ENCODE assay signal across 8 cellular contexts in the genomic region with DNA sequence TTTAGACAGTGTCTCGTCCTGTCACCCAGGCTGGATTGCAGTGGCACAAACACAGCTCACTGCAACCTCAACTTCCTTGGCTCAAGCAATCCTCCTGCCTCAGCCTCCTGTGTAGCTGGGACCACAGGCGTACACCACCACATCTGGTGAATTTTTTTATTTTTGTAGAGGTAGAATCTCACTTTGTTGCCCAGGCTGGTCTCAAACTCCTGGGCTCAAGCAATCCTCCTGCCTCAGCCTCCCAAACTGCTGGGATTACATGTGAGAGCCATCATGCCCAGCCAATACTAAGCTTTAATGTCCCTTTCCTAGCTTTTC. TPM values are rescaled to one million over a fixed set of nuclear protein-coding genes. Genes with fewer than 3 reads are reported as not detected.
A peak's percentile ranks its signal among the peaks of the same experiment; 100 is the strongest.
DNase-seq lines count a peak whose midpoint lies in the region; ATAC-seq, FAIRE-seq and TF ChIP-seq lines count a peak whose summit lies in the region.
"Not testable (repeated sequence)": the region's sequence is repeated elsewhere in the genome, so short reads cannot be mapped to it uniquely, and the experiment has no call there.

No MANE protein-coding gene starts in this region.

- H3K79me2 ChIP-seq in GM12878 (ENCODE audit: control insufficient read depth, insufficient read depth, low read length) = peaks cover 84% of the 10 kb centered on the region

- TF ChIP-seq RAD21 in GM12878 (IDR thresholded peaks at IDR 0.05; ENCODE audit: insufficient read depth, low read depth, low read length) = not testable (repeated sequence)

- peak overlapping the region; percentile 87 to 96 (median 88) for H3K4me3 Mint-ChIP-seq in CD4-positive, CD25-positive, alpha-beta regulatory T cell
- H3K4me3 Mint-ChIP-seq in T-cell (peak overlapping the region; percentile 62 to 73 (median 72)), nephron progenitor cell (peak overlapping the region; percentile 29)
- peak overlapping the region; percentile 52 for H3K4me3 Mint-ChIP-seq in activated T-cell treated with anti-CD3 and anti-CD28 coated beads, Interleukin-2, amount 50 U/mL, for 24 hours

- TF ChIP-seq POLR2A in GM12878 (IDR thresholded peaks at IDR 0.05; ENCODE audit: low read depth, low read length); stomach (IDR thresholded peaks at IDR 0.05): not testable (repeated sequence)

- not testable (repeated sequence) for H2AFZ ChIP-seq in GM12878 (ENCODE audit: control insufficient read depth, low read depth, low read length)

- WGBS in GM12878 (ENCODE audit: insufficient coverage, insufficient replicate concordance, low lambda C conversion rate, missing lambda C conversion rate) = 0% methylated on average over 2 of the region's 2 CpGs
- 49 to 77% (median 56%) methylated on average over 2 of the region's 2 CpGs for WGBS in stomach, 5 donors

- not testable (repeated sequence) for TF ChIP-seq CTCF in GM12878 (IDR thresholded peaks at IDR 0.05 in 2 of 3, conservative IDR thresholded peaks at IDR 0.05 in 1 of 3; ENCODE audit: control insufficient read depth in 2 of 3, extremely low read depth in 1 of 3, insufficient read depth in 1 of 3, low read depth in 3 of 3, low read length in 3 of 3); right atrium auricular region (IDR thresholded peaks at IDR 0.05); nephron progenitor cell (IDR thresholded peaks at IDR 0.05); stomach (IDR thresholded peaks at IDR 0.05)

- H3K9ac ChIP-seq in GM12878 (ENCODE audit: control insufficient read depth, insufficient read depth, low read length) = peak overlapping the region; percentile 8; the same call in 1 of the 2 replicates

- POLR2A ChIA-PET in T-cell (lab: Charles Lee) (interaction anchor here (0.6 to 1.5 kb wide), 8 partner anchors 10 to 446 kb away, joined by 3 to 13 read pairs (median 5); no protein-coding TSS in a partner anchor), GM12878 (lab: Charles Lee) (interaction anchor here (0.6 to 3.7 kb wide), 17 partner anchors 11 to 133 kb away, joined by 3 to 15 read pairs (median 5); no protein-coding TSS in a partner anchor)

- CTCF ChIA-PET in T-cell (lab: Charles Lee) = interaction anchor here in 1 of 2 donors (0.6 to 1.7 kb wide), 8 partner anchors 7 to 510 kb away, joined by 3 to 5 read pairs (median 3); no protein-coding TSS in a partner anchor
- CTCF ChIA-PET in GM12878 (lab: Yijun Ruan, JAX) = interaction anchor here (0.6 to 3.6 kb wide), 22 partner anchors 10 to 177 kb away, joined by 3 to 22 read pairs (median 7); partner anchors contain the start of gene SLC9A8

- SMC1A ChIA-PET in GM12878 (lab: Charles Lee; ENCODE audit: uncharacterized antibody, unreplicated experiment) = interaction anchor here (0.7 to 8.3 kb wide), 31 partner anchors 10 to 177 kb away, joined by 3 to 110 read pairs (median 8); no protein-coding TSS in a partner anchor

- H3K27ac ChIP-seq in CD4-positive, CD25-positive, alpha-beta regulatory T cell (ENCODE audit: insufficient read depth, low read length, poor library complexity, severe bottlenecking) = not testable (repeated sequence)
- H3K27ac ChIP-seq in GM12878 (ENCODE audit: control insufficient read depth, insufficient read depth) (peak overlapping the region; percentile 86), right atrium auricular region (peak overlapping the region; percentile 10 to 28), stomach (peak overlapping the region; percentile 0 to 63 (median 52))

- H3K36me3 ChIP-seq in CD4-positive, CD25-positive, alpha-beta regulatory T cell (ENCODE audit: control insufficient read depth, insufficient read depth, low read length); GM12878 (ENCODE audit: control insufficient read depth in 2 of 2, insufficient read depth in 2 of 2, low read length in 1 of 2); right atrium auricular region; stomach: not testable (repeated sequence)

- H3K27me3 Mint-ChIP-seq in CD4-positive, CD25-positive, alpha-beta regulatory T cell; T-cell; activated T-cell treated with anti-CD3 and anti-CD28 coated beads, Interleukin-2, amount 50 U/mL, for 24 hours; nephron progenitor cell (ENCODE audit: low read depth, poor library complexity): not testable (repeated sequence)

- H3K4me1 Mint-ChIP-seq in CD4-positive, CD25-positive, alpha-beta regulatory T cell = peaks cover 36 to 82% (median 49%) of the 10 kb centered on the region in 4 donors
- H3K4me1 Mint-ChIP-seq in T-cell (peaks cover 45 to 72% (median 46%) of the 10 kb centered on the region in 3 donors), nephron progenitor cell (peaks cover 71% of the 10 kb centered on the region)
- peaks cover 64% of the 10 kb centered on the region for H3K4me1 Mint-ChIP-seq in activated T-cell treated with anti-CD3 and anti-CD28 coated beads, Interleukin-2, amount 50 U/mL, for 24 hours (ENCODE audit: low read depth)

- in situ Hi-C loops in GM12878 (cut with MboI) = not testable (repeated sequence)

- RAD21 ChIA-PET in GM12878 (lab: Charles Lee; ENCODE audit: unreplicated experiment) = interaction anchor here (1.0 to 6.6 kb wide), 24 partner anchors 9 to 177 kb away, joined by 3 to 53 read pairs (median 10); partner anchors contain the start of gene SLC9A8

- not testable (repeated sequence) for BruUV-seq in GM12878 (replicated peaks; lab: Mats Ljungman, UMichigan)

- DNase-seq in CD4-positive, CD25-positive, alpha-beta regulatory T cell; T-cell; activated T-cell treated with anti-CD3 and anti-CD28 coated beads, Interleukin-2, amount 50 U/mL, for 24 hours; GM12878 (ENCODE audit: low read depth, low spot score); right atrium auricular region (ENCODE audit: low spot score); nephron progenitor cell; stomach: not testable (repeated sequence)

- H3K4me3 ChIP-seq in CD4-positive, CD25-positive, alpha-beta regulatory T cell (ENCODE audit: low read depth, low read length) = peak overlapping the region; percentile 96
- H3K4me3 ChIP-seq in GM12878 = peak overlapping the region; percentile 59
- not testable (repeated sequence) for H3K4me3 ChIP-seq in right atrium auricular region
- peak overlapping the region in 1 of 4 donors; percentile 25 for H3K4me3 ChIP-seq in stomach

- H4K20me1 ChIP-seq in GM12878 (ENCODE audit: control insufficient read depth, insufficient read depth) = not testable (repeated sequence)

- not testable (repeated sequence) for ATAC-seq in CD4-positive, CD25-positive, alpha-beta regulatory T cell (ENCODE audit: low read depth in 2 of 2); T-cell (replicated peaks in 1 of 4); GM12878
- ATAC-seq in GM18873 (IDR thresholded peaks at IDR 0.05; ENCODE audit: low FRiP score, unreplicated experiment) = peak; percentile 3

- not testable (repeated sequence) for H3K27me3 ChIP-seq in CD4-positive, CD25-positive, alpha-beta regulatory T cell (ENCODE audit: control insufficient read depth, insufficient read depth, low read length); GM12878 (replicated peaks in 1 of 2; ENCODE audit: control insufficient read depth in 2 of 2, insufficient read depth in 2 of 2, low read length in 1 of 2); right atrium auricular region; stomach

- TF ChIP-seq EP300 in GM12878 (IDR thresholded peaks at IDR 0.05; ENCODE audit: borderline replicate concordance in 1 of 2, control insufficient read depth in 1 of 2, low read depth in 2 of 2, low read length in 2 of 2); stomach (IDR thresholded peaks at IDR 0.05): not testable (repeated sequence)

- not testable (repeated sequence) for H3K9me3 Mint-ChIP-seq in CD4-positive, CD25-positive, alpha-beta regulatory T cell; T-cell; activated T-cell treated with anti-CD3 and anti-CD28 coated beads, Interleukin-2, amount 50 U/mL, for 24 hours; nephron progenitor cell

- H3K4me2 ChIP-seq in GM12878 (ENCODE audit: control insufficient read depth, insufficient read depth) = peak overlapping the region; percentile 93

- H3K4me1 ChIP-seq in CD4-positive, CD25-positive, alpha-beta regulatory T cell (ENCODE audit: control insufficient read depth, insufficient read depth, low read length, poor library complexity, severe bottlenecking) = peaks cover 25% of the 10 kb centered on the region
- H3K4me1 ChIP-seq in GM12878 (ENCODE audit: control insufficient read depth, insufficient read depth, low read length) (peaks cover 54% of the 10 kb centered on the region), right atrium auricular region (peaks cover 0 to 45% of the 10 kb centered on the region in 2 donors), stomach (peaks cover 38 to 83% (median 59%) of the 10 kb centered on the region in 4 donors)

- H3K9me3 ChIP-seq in CD4-positive, CD25-positive, alpha-beta regulatory T cell (ENCODE audit: control insufficient read depth in 2 of 2, low read length in 2 of 2); GM12878 (replicated peaks; ENCODE audit: control insufficient read depth, insufficient read depth, low read length); right atrium auricular region; stomach: not testable (repeated sequence)

- H3K27ac Mint-ChIP-seq in CD4-positive, CD25-positive, alpha-beta regulatory T cell = peak overlapping the region; percentile 74 to 87 (median 79)
- H3K27ac Mint-ChIP-seq in T-cell (peak overlapping the region; percentile 69 to 84), nephron progenitor cell (peak overlapping the region; percentile 52)
- peak overlapping the region; percentile 84 for H3K27ac Mint-ChIP-seq in activated T-cell treated with anti-CD3 and anti-CD28 coated beads, Interleukin-2, amount 50 U/mL, for 24 hours

- not testable (repeated sequence) for H3K36me3 Mint-ChIP-seq in CD4-positive, CD25-positive, alpha-beta regulatory T cell; T-cell; activated T-cell treated with anti-CD3 and anti-CD28 coated beads, Interleukin-2, amount 50 U/mL, for 24 hours (ENCODE audit: low read depth)
- H3K36me3 Mint-ChIP-seq in nephron progenitor cell (ENCODE audit: low read depth) = peaks cover 12% of the 10 kb centered on the region

- not testable (repeated sequence) for FAIRE-seq in GM12878 (lab: Jason Lieb, UNC)

- intact Hi-C loops in GM12878 (cut with micrococcal nuclease; ENCODE audit: unreplicated experiment) = loop anchor here (2.0 kb wide), 2 partner anchors 36 to 48 kb away; no protein-coding TSS in a partner anchor
- intact Hi-C loops in stomach (cut with DNase I; ENCODE audit: low total_unique reads) = not testable (repeated sequence)

RNA-seq across cellular contexts. Expression of gene B4GALT5, which starts 44.8 kb away (rescaled TPM):
- total RNA-seq in CD4-positive, CD25-positive, alpha-beta regulatory T cell = 13.6 TPM
- 1 to 10 TPM in 2 of 4 donors, under 1 TPM in 2; 0.45 to 1.5 (median 1.00) TPM for polyA plus RNA-seq in CD4-positive, CD25-positive, alpha-beta regulatory T cell
- 10 to 100 TPM in 2 of 5 donors, 1 to 10 TPM in 3; 4.6 to 11.9 (median 9.2) TPM for total RNA-seq in T-cell
- 50.1 and 53.1 TPM in 2 replicates for total RNA-seq in GM12878 (2013; cell fraction: nucleolus; rRNA removed)
- total RNA-seq in GM12878 (2014; rRNA removed) = 11.6 and 12.7 TPM in 2 replicates
- total RNA-seq in GM12878 (2014; rRNA removed; fragmentation: Illumina TruSeq; extraction: Trizol) = 25.2 and 25.4 TPM in 2 replicates
- total RNA-seq in GM12878 (2021) = 28.3 and 28.7 TPM in 2 replicates
- polyA plus RNA-seq in GM12878 (2011; ENCODE audit: low read depth) = 8.9 TPM
- polyA plus RNA-seq in GM12878 (2011; rRNA removed) = 55.5 and 58.7 TPM in 2 replicates
- 42.2 and 48.9 TPM in 2 replicates for polyA plus RNA-seq in GM12878 (2011; cell fraction: cytosol; rRNA removed)
- polyA plus RNA-seq in GM12878 (2011; cell fraction: nucleus; rRNA removed) = 21.1 and 21.3 TPM in 2 replicates
- 11.5 and 15.5 TPM in 2 replicates for polyA plus RNA-seq in GM12878 (2012)
- 34.9 and 37.4 TPM in 2 replicates for polyA plus RNA-seq in GM12878 (2014; fragmentation: Illumina TruSeq; extraction: Trizol)
- 10 to 100 TPM; 10.0 to 15.3 TPM for polyA plus RNA-seq in GM12878 (2014; fragmentation: Nextera tagmentation; extraction: Ambion mirVana)
- polyA plus RNA-seq in GM12878 (2014; rRNA removed) = 24.6 and 25.5 TPM in 2 replicates
- 1 to 10 TPM; 2.0 to 2.8 TPM for polyA plus RNA-seq in GM12878 (2016; fragmentation: Nextera tagmentation; extraction: Ambion mirVana)
- 54.9 and 59.8 TPM in 2 replicates for polyA minus RNA-seq in GM12878 (2011; rRNA and poly(A)+ RNA removed)
- 21.9 and 23.4 TPM in 2 replicates for polyA minus RNA-seq in GM12878 (2011; cell fraction: cytosol; rRNA and poly(A)+ RNA removed)
- polyA minus RNA-seq in GM12878 (2011; cell fraction: nucleus; rRNA and poly(A)+ RNA removed) = 6.4 and 9.8 TPM in 2 replicates
- 10 to 100 TPM; 17.7 to 24.4 TPM for total RNA-seq in right atrium auricular region
- total RNA-seq in stomach = 10 to 100 TPM; 17.5 to 40.0 (median 25.8) TPM
- polyA plus RNA-seq in stomach = 10 to 100 TPM in 2 of 3 donors, 1 to 10 TPM in 1; 7.5 to 10.8 (median 10.2) TPM

Comparison
In these comparisons a context has a peak if more than half of its experiments do, and no peak if none do; other contexts are left out.
1. H3K4me3 Mint-ChIP-seq: peak in every context shown above with its lines; median percentile 88 in CD4-positive, CD25-positive, alpha-beta regulatory T cell; 72 in T-cell; 52 in activated T-cell treated with anti-CD3 and anti-CD28 coated beads, Interleukin-2, amount 50 U/mL, for 24 hours; 29 in nephron progenitor cell.